9 cellular contexts compared by ENCODE assay signal in genomic region chr5:129460951-129461815, GRCh38. TPM values are rescaled to one million over a fixed set of nuclear protein-coding genes. Genes with fewer than 3 reads are reported as not detected.
A peak's percentile ranks its signal among the peaks of the same experiment; 100 is the strongest.
DNase-seq lines count a peak whose midpoint lies in the region; ATAC-seq and TF ChIP-seq lines count a peak whose summit lies in the region.
"Had no signal": no experiment of that assay in that cellular context is flagged by ENCODE, and none has a peak within 500 bp of the region (broad histone marks: within the 10 kb centered on the region; RNA-seq: fewer than 3 reads in every experiment).

No MANE protein-coding gene starts in this region.

- ATAC-seq in HG03354 (IDR thresholded peaks at IDR 0.05; ENCODE audit: poor library complexity, severe bottlenecking, unreplicated experiment) (peak; percentile 72), WTC11 (peak; percentile 54), GM21825 (IDR thresholded peaks at IDR 0.05; ENCODE audit: unreplicated experiment) (no peak)

- H3K9me3 Mint-ChIP-seq in WTC11 (no peaks in the 10 kb centered on the region), glutamatergic neuron (ENCODE audit: unreplicated experiment) (peaks cover 18% of the 10 kb centered on the region), progenitor cell of endocrine pancreas (ENCODE audit: low read depth) (no peaks in the 10 kb centered on the region)

- peak; percentile 7 for DNase-seq in NCI-H345 (lab: John Stamatoyannopoulos, UW)
- DNase-seq in NCI-H345 treated with DMSO at 0.1 percent for 48 hours (lab: John Stamatoyannopoulos, UW; ENCODE audit: unreplicated experiment) = no peak
- DNase-seq in WTC11 (ENCODE audit: low spot score) = peak; percentile 80
- peak; percentile 88 for DNase-seq in glutamatergic neuron
- peak; percentile 63 for DNase-seq in progenitor cell of endocrine pancreas (ENCODE audit: low spot score, unreplicated experiment)
- no peak for DNase-seq in NOMO-1 treated with dmso at 0.1 percent for 144 hours (lab: John Stamatoyannopoulos, UW; ENCODE audit: unreplicated experiment)

- H3K4me1 Mint-ChIP-seq in WTC11 (peaks cover 47% of the 10 kb centered on the region), glutamatergic neuron (ENCODE audit: low read depth, unreplicated experiment) (peaks cover 45% of the 10 kb centered on the region), progenitor cell of endocrine pancreas (ENCODE audit: low read depth) (peaks cover 40% of the 10 kb centered on the region)

- CTCF ChIA-PET in WTC11 (lab: Charles Lee) = interaction anchor here (0.6 to 2.9 kb wide), 8 partner anchors 10 to 312 kb away, joined by 3 to 17 read pairs (median 5); no protein-coding TSS in a partner anchor

- H3K4me3 Mint-ChIP-seq in WTC11 = peak overlapping the region; percentile 99
- H3K4me3 Mint-ChIP-seq in glutamatergic neuron (ENCODE audit: unreplicated experiment) = peak overlapping the region; percentile 97
- peak overlapping the region; percentile 98 for H3K4me3 Mint-ChIP-seq in progenitor cell of endocrine pancreas (ENCODE audit: low read depth)

- H3K36me3 Mint-ChIP-seq in WTC11 (0 out of 2 replicates have a peak, but pooled peaks cover 3% of the 10 kb centered on the region), glutamatergic neuron (ENCODE audit: unreplicated experiment) (peaks cover 5% of the 10 kb centered on the region), progenitor cell of endocrine pancreas (ENCODE audit: insufficient read depth) (no peaks in the 10 kb centered on the region)
- H3K36me3 Mint-ChIP-seq: CD4-positive, CD25-positive, alpha-beta regulatory T cell had no signal

- peak overlapping the region; percentile 97 for H3K27ac Mint-ChIP-seq in WTC11
- peak overlapping the region; percentile 91 for H3K27ac Mint-ChIP-seq in glutamatergic neuron (ENCODE audit: unreplicated experiment)
- peak overlapping the region; percentile 98 for H3K27ac Mint-ChIP-seq in progenitor cell of endocrine pancreas
- H3K27ac Mint-ChIP-seq: CD4-positive, CD25-positive, alpha-beta regulatory T cell had no signal

- POLR2A ChIA-PET in WTC11 (lab: Charles Lee) = interaction anchor here (0.9 to 1.5 kb wide), 2 partner anchors 22 to 66 kb away, joined by 4 to 6 read pairs; no protein-coding TSS in a partner anchor

- TF ChIP-seq CTCF in WTC11 (IDR thresholded peaks at IDR 0.05) (no peak), glutamatergic neuron (IDR thresholded peaks at IDR 0.05; ENCODE audit: partially characterized antibody, unreplicated experiment) (peak; percentile 70), progenitor cell of endocrine pancreas (IDR thresholded peaks at IDR 0.05; ENCODE audit: unreplicated experiment) (peak; percentile 67)

- H3K27me3 Mint-ChIP-seq in WTC11 (ENCODE audit: low read depth) (no peaks in the 10 kb centered on the region), glutamatergic neuron (ENCODE audit: unreplicated experiment) (peaks cover 20% of the 10 kb centered on the region), progenitor cell of endocrine pancreas (no peaks in the 10 kb centered on the region)

TF ChIP-seq in WTC11, 78 proteins besides CTCF, POLR2A, EP300 and RAD21 (continues in another document):
- TF ChIP-seq ZNF532 (CRISPR knock-in tag; IDR thresholded peaks at IDR 0.05; ENCODE audit: borderline replicate concordance) = no peak
- TF ChIP-seq CBFB (CRISPR knock-in tag; IDR thresholded peaks at IDR 0.05; ENCODE audit: low read depth) = 0 out of 2 replicates have a peak, but pooled peaks have one; percentile 8
- no peak for TF ChIP-seq MXD4 (CRISPR knock-in tag; IDR thresholded peaks at IDR 0.05; ENCODE audit: borderline replicate concordance)
- peak; percentile 34; the same call in 1 of the 2 replicates for TF ChIP-seq ETV6 (CRISPR knock-in tag; IDR thresholded peaks at IDR 0.05)
- TF ChIP-seq ERG (CRISPR knock-in tag; IDR thresholded peaks at IDR 0.05) = no peak
- TF ChIP-seq JAZF1 (CRISPR knock-in tag; IDR thresholded peaks at IDR 0.05) = no peak
- no peak for TF ChIP-seq SMAD4 (CRISPR knock-in tag; IDR thresholded peaks at IDR 0.05)
- TF ChIP-seq ZNF281 (CRISPR knock-in tag; IDR thresholded peaks at IDR 0.05) = no peak
- no peak for TF ChIP-seq ZNF219 (CRISPR knock-in tag; IDR thresholded peaks at IDR 0.05; ENCODE audit: borderline replicate concordance)
- no peak for TF ChIP-seq SMAD3 (CRISPR knock-in tag; IDR thresholded peaks at IDR 0.05; ENCODE audit: borderline replicate concordance)
- peak; percentile 51; the same call in 1 of the 2 replicates for TF ChIP-seq ZNF423 (CRISPR knock-in tag; IDR thresholded peaks at IDR 0.05)
- no peak for TF ChIP-seq USF1 (CRISPR knock-in tag; IDR thresholded peaks at IDR 0.05)
- no peak for TF ChIP-seq ZNF671 (CRISPR knock-in tag; IDR thresholded peaks at IDR 0.05)
- no peak for TF ChIP-seq SOX15 (CRISPR knock-in tag; IDR thresholded peaks at IDR 0.05)
- TF ChIP-seq ZBTB21 (CRISPR knock-in tag; IDR thresholded peaks at IDR 0.05; ENCODE audit: borderline replicate concordance) = peak; percentile 45; the same call in 1 of the 2 replicates

RNA-seq across cellular contexts. Expression of gene ADAMTS19, which starts 1.1 kb away (rescaled TPM):
- total RNA-seq in WTC11 (2021) (28.0 to 30.5 TPM (median 28.5 TPM) in 3 replicates), glutamatergic neuron (ENCODE audit: unreplicated experiment) (22.1 TPM), progenitor cell of endocrine pancreas (32.6 and 33.7 TPM in 2 replicates)
- total RNA-seq: CD4-positive, CD25-positive, alpha-beta regulatory T cell had no signal

Comparison
In these comparisons a context has a peak if more than half of its experiments do, and no peak if none do; other contexts are left out.
1. DNase-seq: peak in NCI-H345 (single experiment), WTC11 (single experiment), glutamatergic neuron (single experiment) and progenitor cell of endocrine pancreas (single experiment); none in NCI-H345 treated with DMSO at 0.1 percent for 48 hours (single experiment) and NOMO-1 treated with dmso at 0.1 percent for 144 hours (single experiment).
2. Peak in every context shown above with its lines, with median percentiles within 50 percentile points of each other: H3K27ac Mint-ChIP-seq and H3K4me3 Mint-ChIP-seq.